ENCODE assay signal across 23 cellular contexts in the genomic region with DNA sequence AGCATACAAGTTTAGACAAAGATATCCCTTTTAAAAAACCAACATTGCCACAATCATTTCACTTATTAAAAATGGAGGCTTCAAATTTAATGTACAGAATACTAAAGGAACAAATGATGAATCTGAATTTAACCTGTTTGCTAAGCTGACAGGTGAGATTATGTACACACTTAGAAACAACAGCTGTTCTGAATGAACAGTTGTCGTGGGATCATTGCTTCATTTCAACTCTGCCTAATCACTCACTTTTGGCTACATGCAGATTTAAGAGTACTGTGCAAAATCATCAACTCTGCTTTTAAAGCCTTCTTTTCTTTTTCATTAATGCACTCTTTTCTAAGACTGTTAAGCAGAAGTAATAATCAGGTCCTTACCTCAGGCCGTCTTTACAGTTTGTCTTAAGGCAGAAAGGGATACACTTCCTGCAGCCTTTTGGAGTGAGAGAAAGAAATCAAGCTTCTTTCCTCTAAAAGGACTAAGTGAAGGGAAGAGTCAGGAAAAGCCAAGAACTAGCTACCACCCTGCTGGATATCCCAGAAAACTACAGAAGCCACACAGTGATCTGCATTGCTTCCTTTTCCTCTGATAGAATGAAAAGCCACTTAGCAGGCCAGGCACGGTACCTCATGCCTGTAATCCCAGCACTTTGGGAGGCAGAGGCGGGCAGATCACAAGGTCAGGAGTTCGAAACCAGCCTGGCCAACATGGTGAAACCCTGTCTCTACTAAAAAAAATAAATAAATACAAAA. TPM values are rescaled to one million over a fixed set of nuclear protein-coding genes. Genes with fewer than 3 reads are reported as not detected.
DNase-seq lines count a peak whose midpoint lies in the region; ATAC-seq, FAIRE-seq and TF ChIP-seq lines count a peak whose summit lies in the region.
"Had no signal": no experiment of that assay in that cellular context is flagged by ENCODE, and none has a peak within 500 bp of the region (broad histone marks: within the 10 kb centered on the region; RNA-seq: fewer than 3 reads in every experiment).

No MANE protein-coding gene starts in this region.

- TF ChIP-seq CTCF in pancreas (IDR thresholded peaks at IDR 0.05), result no peak

- ATAC-seq in pancreas (peak; percentile 38 to 62 (median 52)), HG02852 (IDR thresholded peaks at IDR 0.05; ENCODE audit: unreplicated experiment) (no peak), HG03025 (IDR thresholded peaks at IDR 0.05; ENCODE audit: low FRiP score, unreplicated experiment) (no peak)
- ATAC-seq: left colon; stimulated activated naive CD8-positive, alpha-beta T cell treated with anti-CD3 and anti-CD28 coated beads, Interleukin-15, Interleukin-2, amounts not matched to agents 100 U/mL and 50 U/mL, for 24 hours had no signal

- H3K4me1 ChIP-seq in pancreas, result peaks cover 3 to 12% (median 6%) of the 10 kb centered on the region in 3 donors
- H3K4me1 ChIP-seq: Peyer's patch, prostate gland, testis had no signal

- no peaks in the 10 kb centered on the region for H3K36me3 ChIP-seq in pancreas
- H3K36me3 ChIP-seq: Peyer's patch, prostate gland had no signal

- WGBS in pancreas, 2 donors, result 63 to 79% methylated on average over 5 of the region's 5 CpGs

- H3K9me3 ChIP-seq in pancreas, result no peaks in the 10 kb centered on the region
- H3K9me3 ChIP-seq: Peyer's patch, prostate gland, testis had no signal

- H3K27me3 ChIP-seq in pancreas, result no peaks in the 10 kb centered on the region
- H3K27me3 ChIP-seq: Peyer's patch, testis had no signal

- intact Hi-C loops in pancreas (cut with DNase I), result no loop called here

- DNase-seq in NCI-H1417 (lab: John Stamatoyannopoulos, UW) (peak in 2 of 3 experiments; percentile 4 to 70), NCI-H1417 treated with DMSO at 0.1 percent for 48 hours (lab: John Stamatoyannopoulos, UW) (no peak), NCI-H1436 treated with DMSO at 0.1 percent for 48 hours (lab: John Stamatoyannopoulos, UW) (peak; percentile 9), NCI-H774 (lab: John Stamatoyannopoulos, UW) (peak; percentile 18), pancreas (no peak), NCI-H1694 (lab: John Stamatoyannopoulos, UW) (no peak)
- DNase-seq: 8988T; activated CD4-positive, alpha-beta T cell treated with anti-CD3 and anti-CD28 coated beads, Interleukin-2, amount 50 U/mL, for 4 hours; activated naive CD4-positive, alpha-beta T cell treated with anti-CD3 and anti-CD28 coated beads for 36 hours; cerebellar nuclear complex; hippocampal formation; immature natural killer cell; left colon; NCI-H1105 treated with DMSO at 0.1 percent for 48 hours; NCI-H2227 treated with DMSO at 0.1 percent for 48 hours; Peyer's patch; stimulated activated naive CD8-positive, alpha-beta T cell treated with anti-CD3 and anti-CD28 coated beads, Interleukin-15, Interleukin-2, amounts not matched to agents 100 U/mL and 50 U/mL, for 24 hours; T-helper 1 cell; testis had no signal

- no peak for FAIRE-seq in pancreas (lab: Jason Lieb, UNC)
- FAIRE-seq: D721Med had no signal

- H3K27ac ChIP-seq in pancreas, result no peak overlapping the region
- H3K27ac ChIP-seq: Peyer's patch, prostate gland, testis had no signal

- no peak overlapping the region for H3K4me3 ChIP-seq in pancreas
- H3K4me3 ChIP-seq: Peyer's patch, prostate gland, testis had no signal

RNA-seq across cellular contexts. Expression of a gene that starts 54.7 kb away (rescaled TPM):
- 10 to 100 TPM; 17.2 to 63.8 (median 28.6) TPM for total RNA-seq in pancreas
- 10 to 100 TPM; 33.9 to 48.6 TPM for polyA plus RNA-seq in pancreas
- total RNA-seq: activated naive CD4-positive, alpha-beta T cell treated with anti-CD3 and anti-CD28 coated beads for 36 hours had no signal
- polyA plus RNA-seq: immature natural killer cell had no signal

Comparison
In these comparisons a context has a peak if more than half of its experiments do, and no peak if none do; other contexts are left out.
1. DNase-seq: peak in NCI-H1417 (2 of 3), NCI-H1436 treated with DMSO at 0.1 percent for 48 hours (single experiment) and NCI-H774 (single experiment); none in NCI-H1417 treated with DMSO at 0.1 percent for 48 hours (single experiment), pancreas (0 of 6) and NCI-H1694 (single experiment).
2. ATAC-seq: peak in pancreas (4 of 4); none in HG02852 (single experiment) and HG03025 (single experiment).